Comparison of ENCODE assay signal across 8 cellular contexts in the genomic region with DNA sequence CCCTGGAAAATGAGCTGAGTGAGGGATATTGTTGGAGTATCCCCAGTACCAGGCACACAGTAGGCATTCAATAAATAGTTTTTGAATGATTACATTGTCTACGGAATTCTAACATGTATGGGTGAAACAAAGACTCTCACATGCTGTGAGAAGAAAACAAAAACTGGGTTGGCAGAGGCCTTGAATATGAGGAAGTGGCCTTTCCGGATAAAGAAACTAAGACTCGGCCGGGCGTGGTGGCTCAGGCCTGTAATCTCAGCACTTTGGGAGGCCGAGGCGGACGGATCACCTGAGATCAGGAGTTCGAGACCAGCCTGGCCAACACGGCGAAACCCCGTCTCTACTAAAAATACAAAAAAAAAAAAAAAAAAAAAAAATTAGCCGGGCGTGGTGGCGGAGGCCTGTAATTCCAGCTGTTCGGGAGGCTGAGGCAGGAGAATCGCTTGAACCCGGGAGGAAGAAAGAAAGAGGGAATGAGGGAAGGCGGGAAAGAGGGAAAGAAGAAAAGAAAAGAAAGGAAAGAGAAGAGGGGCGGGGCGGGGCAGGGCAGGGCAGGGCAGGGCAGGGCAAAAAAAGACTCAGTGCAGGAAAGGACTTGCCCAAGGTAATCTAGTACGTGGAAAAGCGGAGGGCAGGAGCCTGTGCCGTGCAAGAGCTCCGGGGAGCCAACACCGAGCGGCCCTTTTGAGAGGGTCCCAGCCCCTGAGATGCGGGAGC. TPM values are rescaled to one million over a fixed set of nuclear protein-coding genes. Genes with fewer than 3 reads are reported as not detected.
DNase-seq lines count a peak whose midpoint lies in the region; ATAC-seq lines count a peak whose summit lies in the region.

No MANE protein-coding gene starts in this region.

- H3K27me3 ChIP-seq in iPS-18a (ENCODE audit: control insufficient read depth, insufficient read depth, low read length): no peaks in the 10 kb centered on the region

- H3K9me3 ChIP-seq in KOPT-K1 (ENCODE audit: insufficient read depth, low read length, poor library complexity, severe bottlenecking): no peaks in the 10 kb centered on the region
- H3K9me3 ChIP-seq in iPS-18a (ENCODE audit: control insufficient read depth, low read depth, low read length): no peaks in the 10 kb centered on the region

- peaks cover 4% of the 10 kb centered on the region for H3K4me1 ChIP-seq in iPS-18a (ENCODE audit: control insufficient read depth, low read depth, low read length)

- peaks cover 14% of the 10 kb centered on the region for H3K36me3 ChIP-seq in KOPT-K1 (ENCODE audit: insufficient read depth, low read length)
- peaks cover 6% of the 10 kb centered on the region for H3K36me3 ChIP-seq in iPS-18a (ENCODE audit: control insufficient read depth, low read depth, low read length)

- H3K27me3 Mint-ChIP-seq in activated naive CD8-positive, alpha-beta T cell treated with anti-CD3 and anti-CD28 coated beads for 36 hours: peaks cover 16% of the 10 kb centered on the region
- peaks cover 4% of the 10 kb centered on the region for H3K27me3 Mint-ChIP-seq in stimulated activated naive CD8-positive, alpha-beta T cell treated with anti-CD3 and anti-CD28 coated beads, Interleukin-15, Interleukin-2, amounts not matched to agents 100 ng/mL and 50 ng/mL, for 24 hours

- peaks cover 24% of the 10 kb centered on the region for H3K4me1 Mint-ChIP-seq in activated naive CD8-positive, alpha-beta T cell treated with anti-CD3 and anti-CD28 coated beads for 36 hours
- peaks cover 40% of the 10 kb centered on the region for H3K4me1 Mint-ChIP-seq in stimulated activated naive CD8-positive, alpha-beta T cell treated with anti-CD3 and anti-CD28 coated beads, Interleukin-15, Interleukin-2, amounts not matched to agents 100 ng/mL and 50 ng/mL, for 24 hours (ENCODE audit: low read depth)

- peak; percentile 63 for DNase-seq in Right ventricle myocardium superior
- DNase-seq in Right ventricle myocardium inferior (ENCODE audit: missing footprints): no peak
- DNase-seq in activated naive CD8-positive, alpha-beta T cell treated with anti-CD3 and anti-CD28 coated beads for 36 hours: no peak
- DNase-seq in NCI-H1092 treated with DMSO at 0.1 percent for 48 hours (lab: John Stamatoyannopoulos, UW): no peak
- no peak for DNase-seq in DMS 273 treated with DMSO at 0.1 percent for 48 hours (lab: John Stamatoyannopoulos, UW)

- H3K27ac ChIP-seq in KOPT-K1 (ENCODE audit: low read depth, low read length, poor library complexity, severe bottlenecking) (peak overlapping the region; percentile 93), iPS-18a (ENCODE audit: low read length) (no peak overlapping the region)

- intact Hi-C loops in Right ventricle myocardium superior (cut with DNase I): no loop called here
- intact Hi-C loops in Right ventricle myocardium inferior (cut with DNase I): no loop called here

- H3K9ac ChIP-seq in iPS-18a (ENCODE audit: low read length): peak overlapping the region; percentile 99

- H3K36me3 Mint-ChIP-seq in activated naive CD8-positive, alpha-beta T cell treated with anti-CD3 and anti-CD28 coated beads for 36 hours: peaks cover 24% of the 10 kb centered on the region
- H3K36me3 Mint-ChIP-seq in stimulated activated naive CD8-positive, alpha-beta T cell treated with anti-CD3 and anti-CD28 coated beads, Interleukin-15, Interleukin-2, amounts not matched to agents 100 ng/mL and 50 ng/mL, for 24 hours (ENCODE audit: low read depth): peaks cover 17% of the 10 kb centered on the region

- ATAC-seq in Right ventricle myocardium superior (ENCODE audit: poor library complexity) (no peak), Right ventricle myocardium inferior (no peak)

- H3K9me3 Mint-ChIP-seq in activated naive CD8-positive, alpha-beta T cell treated with anti-CD3 and anti-CD28 coated beads for 36 hours: no peaks in the 10 kb centered on the region
- H3K9me3 Mint-ChIP-seq in stimulated activated naive CD8-positive, alpha-beta T cell treated with anti-CD3 and anti-CD28 coated beads, Interleukin-15, Interleukin-2, amounts not matched to agents 100 ng/mL and 50 ng/mL, for 24 hours: no peaks in the 10 kb centered on the region

- peak overlapping the region; percentile 100 for H3K27ac Mint-ChIP-seq in activated naive CD8-positive, alpha-beta T cell treated with anti-CD3 and anti-CD28 coated beads for 36 hours
- H3K27ac Mint-ChIP-seq in stimulated activated naive CD8-positive, alpha-beta T cell treated with anti-CD3 and anti-CD28 coated beads, Interleukin-15, Interleukin-2, amounts not matched to agents 100 ng/mL and 50 ng/mL, for 24 hours: peak overlapping the region; percentile 99

- H3K4me3 ChIP-seq in iPS-18a (ENCODE audit: low read length): peak overlapping the region; percentile 94

- H3K4me3 Mint-ChIP-seq in activated naive CD8-positive, alpha-beta T cell treated with anti-CD3 and anti-CD28 coated beads for 36 hours: peak overlapping the region; percentile 99
- H3K4me3 Mint-ChIP-seq in stimulated activated naive CD8-positive, alpha-beta T cell treated with anti-CD3 and anti-CD28 coated beads, Interleukin-15, Interleukin-2, amounts not matched to agents 100 ng/mL and 50 ng/mL, for 24 hours: peak overlapping the region; percentile 92

RNA-seq across cellular contexts. Expression of gene TMA16, which starts 0.7 kb away (rescaled TPM):
- total RNA-seq in Right ventricle myocardium superior (10.7 TPM), Right ventricle myocardium inferior (9.6 TPM)
- total RNA-seq in activated naive CD8-positive, alpha-beta T cell treated with anti-CD3 and anti-CD28 coated beads for 36 hours: 10 to 100 TPM; 48.4 to 57.4 TPM

RNA-seq across cellular contexts. Expression of gene TKTL2, which starts 20.2 kb away (rescaled TPM):
- not detected for total RNA-seq in Right ventricle myocardium superior
- total RNA-seq in Right ventricle myocardium inferior: not detected
- total RNA-seq in activated naive CD8-positive, alpha-beta T cell treated with anti-CD3 and anti-CD28 coated beads for 36 hours: not detected
